1 cellular context compared by ENCODE assay signal in genomic region chr19:54654447-54655321, GRCh38.
TF ChIP-seq lines count a peak whose summit lies in the region.

No MANE protein-coding gene starts in this region.

TF ChIP-seq in HCT116, 20 proteins besides CTCF, POLR2A, EP300 and RAD21 (continued from another document):
- TF ChIP-seq POLR2AphosphoS5 (IDR thresholded peaks at IDR 0.05; ENCODE audit: low read depth, low read length) = no peak
- no peak for TF ChIP-seq CBX3 (IDR thresholded peaks at IDR 0.05; ENCODE audit: low read depth)
- TF ChIP-seq SRF (IDR thresholded peaks at IDR 0.05; ENCODE audit: low read depth) = no peak
- TF ChIP-seq ZBTB33 (IDR thresholded peaks at IDR 0.05; ENCODE audit: extremely low read depth, insufficient replicate concordance, low read length) = no peak
- no peak for TF ChIP-seq ATF3 (IDR thresholded peaks at IDR 0.05)
- TF ChIP-seq, protein P1, sequence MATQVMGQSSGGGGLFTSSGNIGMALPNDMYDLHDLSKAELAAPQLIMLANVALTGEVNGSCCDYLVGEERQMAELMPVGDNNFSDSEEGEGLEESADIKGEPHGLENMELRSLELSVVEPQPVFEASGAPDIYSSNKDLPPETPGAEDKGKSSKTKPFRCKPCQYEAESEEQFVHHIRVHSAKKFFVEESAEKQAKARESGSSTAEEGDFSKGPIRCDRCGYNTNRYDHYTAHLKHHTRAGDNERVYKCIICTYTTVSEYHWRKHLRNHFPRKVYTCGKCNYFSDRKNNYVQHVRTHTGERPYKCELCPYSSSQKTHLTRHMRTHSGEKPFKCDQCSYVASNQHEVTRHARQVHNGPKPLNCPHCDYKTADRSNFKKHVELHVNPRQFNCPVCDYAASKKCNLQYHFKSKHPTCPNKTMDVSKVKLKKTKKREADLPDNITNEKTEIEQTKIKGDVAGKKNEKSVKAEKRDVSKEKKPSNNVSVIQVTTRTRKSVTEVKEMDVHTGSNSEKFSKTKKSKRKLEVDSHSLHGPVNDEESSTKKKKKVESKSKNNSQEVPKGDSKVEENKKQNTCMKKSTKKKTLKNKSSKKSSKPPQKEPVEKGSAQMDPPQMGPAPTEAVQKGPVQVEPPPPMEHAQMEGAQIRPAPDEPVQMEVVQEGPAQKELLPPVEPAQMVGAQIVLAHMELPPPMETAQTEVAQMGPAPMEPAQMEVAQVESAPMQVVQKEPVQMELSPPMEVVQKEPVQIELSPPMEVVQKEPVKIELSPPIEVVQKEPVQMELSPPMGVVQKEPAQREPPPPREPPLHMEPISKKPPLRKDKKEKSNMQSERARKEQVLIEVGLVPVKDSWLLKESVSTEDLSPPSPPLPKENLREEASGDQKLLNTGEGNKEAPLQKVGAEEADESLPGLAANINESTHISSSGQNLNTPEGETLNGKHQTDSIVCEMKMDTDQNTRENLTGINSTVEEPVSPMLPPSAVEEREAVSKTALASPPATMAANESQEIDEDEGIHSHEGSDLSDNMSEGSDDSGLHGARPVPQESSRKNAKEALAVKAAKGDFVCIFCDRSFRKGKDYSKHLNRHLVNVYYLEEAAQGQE (IDR thresholded peaks at IDR 0.05; ENCODE audit: low read depth) = no peak
- no peak for TF ChIP-seq SIN3A (IDR thresholded peaks at IDR 0.05; ENCODE audit: low read depth)
- TF ChIP-seq ZNF274 (IDR thresholded peaks at IDR 0.05; ENCODE audit: low read depth, low read length) = no peak
- TF ChIP-seq TCF7L2 (IDR thresholded peaks at IDR 0.05; ENCODE audit: borderline replicate concordance, extremely low read depth, insufficient read depth, insufficient read length) = no peak
